ENCODE assay signal across 27 cellular contexts in genomic region chr5:102596951-102597350, GRCh38.
"Had no signal": no experiment of that assay in that cellular context is flagged by ENCODE, and none has a peak within 500 bp of the region (broad histone marks: within the 10 kb centered on the region; RNA-seq: fewer than 3 reads in every experiment).

No MANE protein-coding gene starts in this region.

- H3K4me3 ChIP-seq: breast epithelium, esophagus squamous epithelium, heart right ventricle, stomach, thyroid gland, upper lobe of left lung, vagina had no signal

- H3K36me3 ChIP-seq: breast epithelium, esophagus squamous epithelium, heart right ventricle, neutrophil, stomach, thyroid gland, upper lobe of left lung, vagina had no signal

- H3K4me1 ChIP-seq: breast epithelium, esophagus squamous epithelium, stomach, thyroid gland, upper lobe of left lung, vagina had no signal

- H3K27me3 ChIP-seq: breast epithelium, esophagus squamous epithelium, heart right ventricle, neutrophil, stomach, thyroid gland, upper lobe of left lung, vagina had no signal

- H3K9me3 ChIP-seq: heart right ventricle, neutrophil, stomach, thyroid gland, upper lobe of left lung had no signal

- ATAC-seq: activated CD8-positive, alpha-beta T cell treated with anti-CD3 and anti-CD28 coated beads for 36 hours; activated T-cell treated with anti-CD3 and anti-CD28 coated beads, Interleukin-2, amount 50 U/mL, for 4 hours; activated T-helper 17 cell treated with anti-CD3 and anti-CD28 coated beads, Interleukin-2, amount 50 U/mL, for 72 hours; left lobe of liver; WTC11 had no signal

- H3K27ac ChIP-seq: breast epithelium, epithelial cell of prostate, esophagus squamous epithelium, heart right ventricle, neutrophil, stomach, thyroid gland, upper lobe of left lung, vagina had no signal

- DNase-seq: activated CD4-positive, alpha-beta T cell treated with anti-CD3 and anti-CD28 coated beads for 1 hour; activated CD4-positive, alpha-beta T cell treated with anti-CD3 and anti-CD28 coated beads, Interleukin-2, amount 50 U/mL, for 1 hour; activated CD8-positive, alpha-beta T cell treated with anti-CD3 and anti-CD28 coated beads for 36 hours; activated gamma-delta T cell treated with Interleukin-2 at 50 U/mL for 16 hours; activated naive CD4-positive, alpha-beta T cell treated with anti-CD3 and anti-CD28 coated beads, Interleukin-2, amount 50 U/mL, for 16 hours; activated T-cell treated with anti-CD3 and anti-CD28 coated beads, Interleukin-2, amount 50 U/mL, for 4 hours; dermis blood vessel endothelial cell; effector CD8-positive, alpha-beta T cell; esophagus squamous epithelium; foreskin melanocyte; heart right ventricle; naive B cell; nephron progenitor cell; stimulated activated CD4-positive, alpha-beta T cell treated with anti-CD3 and anti-CD28 coated beads, Interleukin-15, amount 100 ng/mL, for 24 hours; stimulated activated CD4-positive, alpha-beta T cell treated with anti-CD3 and anti-CD28 coated beads, Interleukin-2, amount 100 ng/mL, for 24 hours; stimulated activated naive B cell treated with anti-CD40 and anti-IgM and Interleukin-4, amounts not matched to agents 10 μg/mL and 1 μg/mL and 100 μg/mL, for 72 hours; stomach; T-helper 2 cell; thyroid gland; upper lobe of left lung had no signal
